In genomic region chr12:127360580-127360979, GRCh38 we compare ENCODE assay signal across 26 cellular contexts.
"Had no signal": no experiment of that assay in that cellular context is flagged by ENCODE, and none has a peak within 500 bp of the region (broad histone marks: within the 10 kb centered on the region; RNA-seq: fewer than 3 reads in every experiment).

No MANE protein-coding gene starts in this region.

- FAIRE-seq: endothelial cell of umbilical vein, frontal cortex had no signal

- ATAC-seq: activated CD4-positive, alpha-beta T cell treated with anti-CD3 and anti-CD28 coated beads for 36 hours; activated CD8-positive, alpha-beta memory T cell treated with anti-CD3 and anti-CD28 coated beads, Interleukin-2, amount 10 ng/mL, durations not matched to agents 7 days and 5 days; activated CD8-positive, alpha-beta T cell treated with anti-CD3 and anti-CD28 coated beads, Interleukin-2, amount 10 ng/mL, durations not matched to agents 7 days and 5 days; body of pancreas had no signal

- H3K4me3 ChIP-seq: body of pancreas had no signal

- H3K4me1 ChIP-seq: body of pancreas had no signal

- DNase-seq: activated CD4-positive, alpha-beta memory T cell treated with anti-CD3 and anti-CD28 coated beads for 36 hours; activated CD4-positive, alpha-beta T cell treated with anti-CD3 and anti-CD28 coated beads for 36 hours; activated CD4-positive, alpha-beta T cell treated with anti-CD3 and anti-CD28 coated beads, Interleukin-2, amount 10 ng/mL, durations not matched to agents 24 days and 14 days; activated CD4-positive, CD25-positive, alpha-beta regulatory T cell; activated CD4-positive, CD25-positive, alpha-beta regulatory T cell treated with anti-CD3 and anti-CD28 coated beads, Interleukin-2, amount 50 U/mL, for 72 hours; activated CD8-positive, alpha-beta memory T cell treated with anti-CD3 and anti-CD28 coated beads, Interleukin-2, amount 10 ng/mL, durations not matched to agents 7 days and 5 days; activated CD8-positive, alpha-beta memory T cell treated with anti-CD3 and anti-CD28 coated beads, Interleukin-2, amount 50 U/mL, for 4 hours; activated CD8-positive, alpha-beta T cell treated with anti-CD3 and anti-CD28 coated beads, Interleukin-2, amount 10 ng/mL, durations not matched to agents 7 days and 5 days; activated gamma-delta T cell treated with Interleukin-2 at 50 U/mL for 16 hours; activated naive CD4-positive, alpha-beta T cell treated with anti-CD3 and anti-CD28 coated beads, Interleukin-2, amount 50 U/mL, for 16 hours; activated naive CD4-positive, alpha-beta T cell treated with Interleukin-2 at 50 U/mL for 16 hours; activated T-cell treated with anti-CD3 and anti-CD28 coated beads, Interleukin-2, amount 50 U/mL, for 1 hour; activated T-cell treated with anti-CD3 and anti-CD28 coated beads, Interleukin-2, amount 50 U/mL, for 48 hours; amniotic stem cell; anterior cingulate cortex; body of pancreas; caudate nucleus; cortex of kidney; dermis blood vessel endothelial cell; effector CD8-positive, alpha-beta T cell; foreskin fibroblast; head of caudate nucleus; T-helper 2 cell had no signal

- H3K27me3 ChIP-seq: body of pancreas had no signal

- H3K9me3 ChIP-seq: body of pancreas had no signal

- H3K27ac ChIP-seq: body of pancreas, epithelial cell of prostate had no signal
